Comparison of ENCODE assay signal across 21 cellular contexts in the genomic region with DNA sequence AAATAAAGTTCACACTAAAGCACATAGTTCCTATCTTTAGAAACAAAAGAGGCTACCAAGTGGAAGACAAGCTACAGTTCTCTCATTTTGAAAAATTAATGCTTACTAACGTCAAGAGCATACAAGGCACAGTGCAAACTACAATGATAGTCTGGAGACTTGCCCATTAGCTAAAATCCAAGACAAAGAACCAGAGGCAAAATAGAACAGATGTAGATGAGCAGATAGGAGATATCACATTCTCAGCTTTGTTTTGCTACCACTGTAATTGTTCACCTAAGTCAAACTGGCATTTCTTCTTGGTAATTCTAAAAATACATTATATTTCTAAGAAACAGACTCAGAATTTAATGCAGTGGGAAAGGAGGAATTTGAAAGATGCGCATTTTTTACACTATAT. TPM values are rescaled to one million over a fixed set of nuclear protein-coding genes. Genes with fewer than 3 reads are reported as not detected.
DNase-seq lines count a peak whose midpoint lies in the region; ATAC-seq, FAIRE-seq and TF ChIP-seq lines count a peak whose summit lies in the region.
"Had no signal": no experiment of that assay in that cellular context is flagged by ENCODE, and none has a peak within 500 bp of the region (broad histone marks: within the 10 kb centered on the region; RNA-seq: fewer than 3 reads in every experiment).

No MANE protein-coding gene starts in this region.

- H2AFZ ChIP-seq in K562 (ENCODE audit: low read depth, low read length), result no peak overlapping the region

- no peaks in the 10 kb centered on the region for H3K36me3 ChIP-seq in CD8-positive, alpha-beta T cell (ENCODE audit: insufficient read depth, low read length)
- no peaks in the 10 kb centered on the region for H3K36me3 ChIP-seq in HUES48 (ENCODE audit: control insufficient read depth, insufficient read depth, low read length)
- H3K36me3 ChIP-seq in K562 (ENCODE audit: control insufficient read depth, insufficient read depth, low read length), result peaks cover 11% of the 10 kb centered on the region; the same call in 2 of the 3 replicates

- TF ChIP-seq POLR2A in K562 (conservative IDR thresholded peaks at IDR 0.05), result no peak

- H3K27ac ChIP-seq in CD8-positive, alpha-beta T cell (ENCODE audit: low read depth, low read length), result no peak overlapping the region
- H3K27ac ChIP-seq in HUES48 (ENCODE audit: low read depth, low read length), result peak overlapping the region; percentile 34
- H3K27ac ChIP-seq in K562 (ENCODE audit: extremely low read depth, low read depth, low read length), result peak overlapping the region; percentile 19; the same call in 1 of the 3 replicates
- H3K27ac ChIP-seq: BLaER1, SK-N-MC, WERI-Rb-1 had no signal

- POLR2A ChIA-PET in CD8-positive, alpha-beta T cell (lab: Charles Lee), result interaction anchor here (1.0 to 1.6 kb wide), 2 partner anchors 11 to 322 kb away, joined by 3 to 4 read pairs; partner anchors contain the start of gene SENP6
- POLR2A ChIA-PET in K562 (lab: Yijun Ruan, JAX) (interaction anchor here (0.7 to 1.7 kb wide), 5 partner anchors 10 to 297 kb away, joined by 3 to 5 read pairs (median 3); no protein-coding TSS in a partner anchor), T-cell (lab: Charles Lee) (interaction anchor here in 1 of 2 donors (1.2 kb wide), 1 partner anchor 39 kb away, joined by 3 read pairs; no protein-coding TSS in a partner anchor)

- no peak for TF ChIP-seq RAD21 in K562 (CRISPR knock-in tag; conservative IDR thresholded peaks at IDR 0.05 in 1 of 2, IDR thresholded peaks at IDR 0.05 in 1 of 2)

- H3K4me1 ChIP-seq in CD8-positive, alpha-beta T cell (ENCODE audit: insufficient read depth, low read length), result peaks cover 41% of the 10 kb centered on the region
- H3K4me1 ChIP-seq in HUES48 (ENCODE audit: control insufficient read depth, insufficient read depth, low read length) (peaks cover 69% of the 10 kb centered on the region), K562 (replicated peaks in 1 of 2; ENCODE audit: control insufficient read depth in 2 of 2, insufficient read depth in 2 of 2, low read length in 2 of 2) (peaks cover 0 to 25% of the 10 kb centered on the region in 2 experiments; a peak in 3 of 5 replicates)

- no TSS peak for BruUV-seq in K562 (replicated peaks; lab: Mats Ljungman, UMichigan)

- peaks cover 63% of the 10 kb centered on the region for H3K4me1 Mint-ChIP-seq in CD8-positive, alpha-beta T cell (ENCODE audit: low read depth)
- H3K4me1 Mint-ChIP-seq in memory B cell (peaks cover 24% of the 10 kb centered on the region), T-cell (peaks cover 66 to 70% (median 69%) of the 10 kb centered on the region in 3 donors), chondrocyte (ENCODE audit: low read depth) (peaks cover 69% of the 10 kb centered on the region)

- peaks cover 97% of the 10 kb centered on the region for H3K79me2 ChIP-seq in K562 (ENCODE audit: control insufficient read depth, insufficient read depth, low read length)

- H3K9me3 ChIP-seq in CD8-positive, alpha-beta T cell (ENCODE audit: low read length), result no peaks in the 10 kb centered on the region
- no peaks in the 10 kb centered on the region for H3K9me3 ChIP-seq in HUES48 (ENCODE audit: control insufficient read depth, insufficient read depth, low read length)
- H3K9me3 ChIP-seq in K562 (replicated peaks; ENCODE audit: control insufficient read depth, insufficient read depth, low read depth, low read length), result no peaks in the 10 kb centered on the region
- H3K9me3 ChIP-seq: BLaER1 had no signal

- H3K4me3 ChIP-seq in CD8-positive, alpha-beta T cell (ENCODE audit: low read depth, low read length), result no peak overlapping the region
- H3K4me3 ChIP-seq in HUES48 (ENCODE audit: low read depth, low read length), result peak overlapping the region; percentile 35; the same call in 1 of the 2 replicates
- no peak overlapping the region for H3K4me3 ChIP-seq in K562
- H3K4me3 ChIP-seq: BLaER1, lung, SK-N-MC had no signal

- no peak for DNase-seq in CD8-positive, alpha-beta T cell
- DNase-seq in K562 (ENCODE audit: extremely low read depth in 1 of 4, low spot score in 3 of 4), result peak in 2 of 4 experiments; percentile 14 to 22
- no peak for DNase-seq in memory B cell (ENCODE audit: low spot score in 2 of 2)
- DNase-seq in T-cell, result no peak
- DNase-seq in chondrocyte (ENCODE audit: low spot score), result no peak
- no peak for DNase-seq in NCI-H524 treated with DMSO at 0.1 percent for 48 hours (lab: John Stamatoyannopoulos, UW)
- DNase-seq in NCI-H510A treated with DMSO at 0.1 percent for 48 hours (lab: John Stamatoyannopoulos, UW), result no peak
- DNase-seq: activated CD8-positive, alpha-beta memory T cell treated with anti-CD3 and anti-CD28 coated beads for 24 hours; activated naive CD4-positive, alpha-beta T cell; DMS79; effector CD8-positive, alpha-beta T cell; foreskin melanocyte; GOT3; NCI-H146; right cardiac atrium; WERI-Rb-1 had no signal

- no peak overlapping the region for H3K9ac ChIP-seq in HUES48 (ENCODE audit: low read depth, low read length)
- peak overlapping the region in 1 of 2 experiments; percentile 23; a peak in 1 of 4 replicates for H3K9ac ChIP-seq in K562 (ENCODE audit: insufficient read depth in 1 of 2, low read depth in 2 of 2, low read length in 2 of 2)
- H3K9ac ChIP-seq: BLaER1 had no signal

- H3K4me2 ChIP-seq in K562 (ENCODE audit: insufficient read depth, low read length), result no peak overlapping the region
- H3K4me2 ChIP-seq: BLaER1 had no signal

- TF ChIP-seq EP300 in K562 (IDR thresholded peaks at IDR 0.05; ENCODE audit: low read length), result no peak

- ATAC-seq in CD8-positive, alpha-beta T cell, result no peak
- ATAC-seq in K562 (no peak), memory B cell (ENCODE audit: low read depth) (no peak), T-cell (replicated peaks in 1 of 4) (no peak)
- ATAC-seq: right cardiac atrium had no signal

- peak overlapping the region; percentile 24 for H3K27ac Mint-ChIP-seq in CD8-positive, alpha-beta T cell
- H3K27ac Mint-ChIP-seq in memory B cell (peak overlapping the region; percentile 25), T-cell (peak overlapping the region in 1 of 2 donors; percentile 44), chondrocyte (ENCODE audit: unreplicated experiment) (no peak overlapping the region)

- in situ Hi-C loops in K562 (cut with MboI), result no loop called here

- H4K20me1 ChIP-seq in K562 (replicated peaks; ENCODE audit: control insufficient read depth, insufficient read depth, low read length), result no peaks in the 10 kb centered on the region; the same call in 1 of the 2 replicates

- peaks cover 16% of the 10 kb centered on the region for H3K36me3 Mint-ChIP-seq in CD8-positive, alpha-beta T cell
- peaks cover 11% of the 10 kb centered on the region for H3K36me3 Mint-ChIP-seq in memory B cell
- peaks cover 16% of the 10 kb centered on the region for H3K36me3 Mint-ChIP-seq in T-cell
- H3K36me3 Mint-ChIP-seq in chondrocyte (ENCODE audit: low read depth), result peaks cover 1% of the 10 kb centered on the region

- H3K4me3 Mint-ChIP-seq in CD8-positive, alpha-beta T cell, result no peak overlapping the region
- H3K4me3 Mint-ChIP-seq in memory B cell (no peak overlapping the region), T-cell (no peak overlapping the region), chondrocyte (ENCODE audit: unreplicated experiment) (no peak overlapping the region)

- intact Hi-C loops in CD8-positive, alpha-beta T cell (cut with DNase I, micrococcal nuclease), result no loop called here
- intact Hi-C loops in K562 (cut with micrococcal nuclease), result no loop called here

- no peaks in the 10 kb centered on the region for H3K27me3 Mint-ChIP-seq in CD8-positive, alpha-beta T cell (ENCODE audit: low read depth)
- H3K27me3 Mint-ChIP-seq in memory B cell (no peaks in the 10 kb centered on the region), T-cell (no peaks in the 10 kb centered on the region), chondrocyte (ENCODE audit: low read depth) (no peaks in the 10 kb centered on the region)

- no peaks in the 10 kb centered on the region for H3K27me3 ChIP-seq in CD8-positive, alpha-beta T cell (ENCODE audit: insufficient read depth, low read length)
- H3K27me3 ChIP-seq in HUES48 (ENCODE audit: control insufficient read depth, insufficient read depth, low read length) (no peaks in the 10 kb centered on the region), K562 (ENCODE audit: control insufficient read depth in 2 of 2, insufficient read depth in 2 of 2, low read length in 2 of 2) (no peaks in the 10 kb centered on the region)
- H3K27me3 ChIP-seq: BLaER1 had no signal

- H3K9me3 Mint-ChIP-seq in CD8-positive, alpha-beta T cell, result no peaks in the 10 kb centered on the region
- H3K9me3 Mint-ChIP-seq in memory B cell (no peaks in the 10 kb centered on the region), T-cell (no peaks in the 10 kb centered on the region), chondrocyte (ENCODE audit: low read depth) (no peaks in the 10 kb centered on the region)

- FAIRE-seq in K562 (lab: Jason Lieb, UNC), result peak; percentile 70
- FAIRE-seq: bronchial epithelial cell had no signal

- CTCF ChIA-PET in CD8-positive, alpha-beta T cell (lab: Charles Lee), result interaction anchor here (1.1 to 3.5 kb wide), 2 partner anchors 13 to 69 kb away, joined by 3 to 25 read pairs; no protein-coding TSS in a partner anchor
- CTCF ChIA-PET in K562 (lab: Yijun Ruan, JAX; ENCODE audit: low intra/inter-chr PET ratio), result no interaction called here
- CTCF ChIA-PET in T-cell (lab: Charles Lee), result interaction anchor here (0.8 to 4.5 kb wide), 5 partner anchors 12 to 1546 kb away, joined by 3 to 20 read pairs (median 5); no protein-coding TSS in a partner anchor

- H3K9me1 ChIP-seq in K562 (ENCODE audit: control insufficient read depth, insufficient read depth, low read length), result no peaks in the 10 kb centered on the region

- WGBS in K562 (ENCODE audit: insufficient coverage, low coverage, missing lambda C conversion rate), result 17% methylated on average over 2 of the region's 2 CpGs

- TF ChIP-seq CTCF in CD8-positive, alpha-beta T cell (IDR thresholded peaks at IDR 0.05), result no peak
- TF ChIP-seq CTCF in K562 (IDR thresholded peaks at IDR 0.05 in 2 of 3, conservative IDR thresholded peaks at IDR 0.05 in 1 of 3; ENCODE audit: insufficient read depth in 2 of 3, low read depth in 1 of 3, low read length in 3 of 3) (no peak), chondrocyte (IDR thresholded peaks at IDR 0.05) (no peak)

RNA-seq across cellular contexts. Expression of gene TMEM30A, which starts 5.2 kb away (rescaled TPM):
- total RNA-seq in CD8-positive, alpha-beta T cell, result 10 to 100 TPM; 19.4 to 27.1 TPM
- total RNA-seq in K562 (2011; cell fraction: chromatin; rRNA removed; ENCODE audit: low replicate concordance), result 14.6 and 50.2 TPM in 2 replicates
- total RNA-seq in K562 (2011; cell fraction: nucleolus; rRNA removed), result 9.2 and 12.1 TPM in 2 replicates
- 30.1 and 51.8 TPM in 2 replicates for total RNA-seq in K562 (2011; cell fraction: nucleoplasm; rRNA removed)
- 16.3 and 17.1 TPM in 2 replicates for total RNA-seq in K562 (2014; rRNA removed)
- total RNA-seq in K562 (2014; rRNA removed; fragmentation: Illumina TruSeq; extraction: Trizol), result 31.2 and 37.1 TPM in 2 replicates
- 27.0 and 29.2 TPM in 2 replicates for total RNA-seq in K562 (2015; rRNA removed; fragmentation: Illumina TruSeq; extraction: Trizol)
- total RNA-seq in K562 (2021), result 27.4 and 29.5 TPM in 2 replicates
- 14.0 and 15.0 TPM in 2 replicates for polyA plus RNA-seq in K562 (2011; rRNA removed)
- polyA plus RNA-seq in K562 (2011; cell fraction: cytosol; rRNA removed), result 2.8 and 6.8 TPM in 2 replicates
- 6.6 and 11.8 TPM in 2 replicates for polyA plus RNA-seq in K562 (2011; cell fraction: nucleus; rRNA removed)
- 23.0 and 34.7 TPM in 2 replicates for polyA plus RNA-seq in K562 (2012)
- polyA plus RNA-seq in K562 (2014; fragmentation: Illumina TruSeq; extraction: Trizol), result 20.6 and 21.3 TPM in 2 replicates
- polyA plus RNA-seq in K562 (2014; fragmentation: Nextera tagmentation; extraction: Ambion mirVana), result 1 to 10 TPM; 6.5 to 9.0 TPM
- polyA plus RNA-seq in K562 (2014; rRNA removed), result 16.3 and 16.7 TPM in 2 replicates
- 30.7 and 39.1 TPM in 2 replicates for polyA minus RNA-seq in K562 (2011; rRNA and poly(A)+ RNA removed)
- 7.9 and 8.2 TPM in 2 replicates for polyA minus RNA-seq in K562 (2011; cell fraction: cytosol; rRNA and poly(A)+ RNA removed)
- polyA minus RNA-seq in K562 (2011; cell fraction: nucleus; rRNA and poly(A)+ RNA removed), result 6.6 and 12.9 TPM in 2 replicates
- 10 to 100 TPM; 43.4 to 67.6 (median 55.1) TPM for total RNA-seq in T-cell
- total RNA-seq in chondrocyte, result 146 to 189 TPM (median 154 TPM) in 3 replicates

RNA-seq across cellular contexts. Expression of gene COX7A2, which starts 35.8 kb away (rescaled TPM):
- 100 to 1,000 TPM; 221 to 229 TPM for total RNA-seq in CD8-positive, alpha-beta T cell
- 16.2 and 38.9 TPM in 2 replicates for total RNA-seq in K562 (2011; cell fraction: chromatin; rRNA removed; ENCODE audit: low replicate concordance)
- total RNA-seq in K562 (2011; cell fraction: nucleolus; rRNA removed), result 35.9 and 40.2 TPM in 2 replicates
- 46.6 and 74.0 TPM in 2 replicates for total RNA-seq in K562 (2011; cell fraction: nucleoplasm; rRNA removed)
- 182 and 234 TPM in 2 replicates for total RNA-seq in K562 (2014; rRNA removed)
- total RNA-seq in K562 (2014; rRNA removed; fragmentation: Illumina TruSeq; extraction: Trizol), result 546 and 593 TPM in 2 replicates
- total RNA-seq in K562 (2015; rRNA removed; fragmentation: Illumina TruSeq; extraction: Trizol), result 529 and 585 TPM in 2 replicates
- 548 and 636 TPM in 2 replicates for total RNA-seq in K562 (2021)
- 833 and 852 TPM in 2 replicates for polyA plus RNA-seq in K562 (2011; rRNA removed)
- 229 and 319 TPM in 2 replicates for polyA plus RNA-seq in K562 (2011; cell fraction: cytosol; rRNA removed)
- polyA plus RNA-seq in K562 (2011; cell fraction: nucleus; rRNA removed), result 197 and 351 TPM in 2 replicates
- polyA plus RNA-seq in K562 (2012), result 641 and 749 TPM in 2 replicates
- polyA plus RNA-seq in K562 (2014; fragmentation: Illumina TruSeq; extraction: Trizol), result 472 and 685 TPM in 2 replicates
- 1,000 to 10,000 TPM; 1,858 to 2,216 TPM for polyA plus RNA-seq in K562 (2014; fragmentation: Nextera tagmentation; extraction: Ambion mirVana)
- polyA plus RNA-seq in K562 (2014; rRNA removed), result 402 and 501 TPM in 2 replicates
- polyA minus RNA-seq in K562 (2011; rRNA and poly(A)+ RNA removed), result 40.4 and 45.6 TPM in 2 replicates
- 38.7 and 61.6 TPM in 2 replicates for polyA minus RNA-seq in K562 (2011; cell fraction: cytosol; rRNA and poly(A)+ RNA removed)
- 12.9 and 28.1 TPM in 2 replicates for polyA minus RNA-seq in K562 (2011; cell fraction: nucleus; rRNA and poly(A)+ RNA removed)
- total RNA-seq in T-cell, result 100 to 1,000 TPM; 195 to 213 (median 198) TPM
- total RNA-seq in chondrocyte, result 302 to 311 TPM (median 303 TPM) in 3 replicates
